Comparison of ENCODE assay signal across 12 cellular contexts in the genomic region with DNA sequence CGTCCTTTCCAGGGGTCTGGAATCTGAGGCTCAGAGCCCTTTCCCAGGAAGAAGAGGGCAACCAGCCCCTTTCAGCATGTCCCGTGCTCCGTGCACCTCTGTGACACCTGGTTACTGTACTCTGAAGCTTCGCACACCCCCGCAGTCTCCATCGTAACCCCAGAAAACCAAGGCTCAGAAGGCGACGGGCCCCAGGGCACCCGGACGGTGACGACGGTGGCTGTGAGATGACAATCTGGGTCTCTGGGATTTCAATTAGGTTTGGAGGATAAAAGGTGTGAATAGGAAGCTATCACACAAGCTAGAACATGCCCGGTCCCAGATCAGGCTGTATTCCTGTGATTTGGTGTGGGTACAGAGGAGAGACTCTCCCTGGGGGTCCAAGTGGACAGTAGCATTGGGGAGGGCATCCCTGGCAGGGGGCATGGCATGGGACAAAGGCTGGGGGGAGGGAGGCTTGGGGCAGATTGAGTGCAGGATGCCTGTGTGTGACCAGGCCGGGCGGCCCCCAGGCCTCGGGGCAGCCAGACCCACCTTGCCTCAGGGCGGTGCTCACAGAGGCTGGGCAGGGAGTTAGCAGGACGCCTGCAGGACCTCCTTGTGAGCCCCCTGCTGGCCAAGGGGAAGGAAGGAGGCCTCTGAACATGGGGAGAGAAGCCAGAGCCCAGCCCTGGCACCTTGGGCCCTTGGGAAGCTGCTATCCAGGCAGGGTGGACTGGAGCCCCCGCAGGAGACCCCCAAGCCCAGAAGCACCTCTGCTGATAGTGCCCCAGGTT. TPM values are rescaled to one million over a fixed set of nuclear protein-coding genes. Genes with fewer than 3 reads are reported as not detected.
A peak's percentile ranks its signal among the peaks of the same experiment; 100 is the strongest.
DNase-seq lines count a peak whose midpoint lies in the region; ATAC-seq, FAIRE-seq and TF ChIP-seq lines count a peak whose summit lies in the region.
"Had no signal": no experiment of that assay in that cellular context is flagged by ENCODE, and none has a peak within 500 bp of the region (broad histone marks: within the 10 kb centered on the region; RNA-seq: fewer than 3 reads in every experiment).

No MANE protein-coding gene starts in this region.

- no peak overlapping the region for H3K56ac ChIP-seq in H1 (replicated peaks; ENCODE audit: insufficient read length, low read depth, low read length)

- H3K23ac ChIP-seq in H1 (ENCODE audit: insufficient read length) = no peak overlapping the region

- peak; percentile 31 for TF ChIP-seq CTCF in left ventricle myocardium inferior (IDR thresholded peaks at IDR 0.05; ENCODE audit: borderline replicate concordance)
- TF ChIP-seq CTCF in heart left ventricle (IDR thresholded peaks at IDR 0.05) = peak in 5 of 12 donors; percentile 7 to 26 (median 18)
- peak; percentile 41; the same call in 1 of the 2 replicates for TF ChIP-seq CTCF in OCI-LY7 (conservative IDR thresholded peaks at IDR 0.05; ENCODE audit: low read length)
- peak; percentile 11 to 32 (median 21); a peak in 3 of 4 replicates for TF ChIP-seq CTCF in H1 (IDR thresholded peaks at IDR 0.05; ENCODE audit: control extremely low read depth in 1 of 3, insufficient read depth in 1 of 3, low read depth in 1 of 3, low read length in 3 of 3)
- peak; percentile 21 for TF ChIP-seq CTCF in upper lobe of right lung (IDR thresholded peaks at IDR 0.05)

- H3K27me3 ChIP-seq in left ventricle myocardium inferior (ENCODE audit: low read depth) (peaks cover 94% of the 10 kb centered on the region), heart left ventricle (peaks cover 0 to 77% (median 39%) of the 10 kb centered on the region in 9 donors), H1 (replicated peaks in 1 of 4; ENCODE audit: control insufficient read depth in 3 of 4, extremely low read depth in 1 of 4, insufficient read depth in 3 of 4, low read length in 3 of 4) (no peaks in the 10 kb centered on the region), upper lobe of right lung (peaks cover 57% of the 10 kb centered on the region)

- ATAC-seq in heart left ventricle (no peak), upper lobe of right lung (peak; percentile 25), HG03280 (IDR thresholded peaks at IDR 0.05; ENCODE audit: unreplicated experiment) (no peak)
- ATAC-seq: left lung had no signal

- no peak overlapping the region for H3K27ac ChIP-seq in left ventricle myocardium inferior (replicated peaks)
- H3K27ac ChIP-seq in heart left ventricle = no peak overlapping the region
- H3K27ac ChIP-seq in OCI-LY7 (ENCODE audit: low read depth, low read length, poor library complexity, severe bottlenecking) = no peak overlapping the region
- H3K27ac ChIP-seq in H1 (ENCODE audit: low read depth, low read length) = no peak overlapping the region
- H3K27ac ChIP-seq in upper lobe of right lung = no peak overlapping the region
- H3K27ac ChIP-seq: left lung, uterus had no signal

- no peak overlapping the region for H2AK5ac ChIP-seq in H1 (ENCODE audit: low read depth, low read length)

- TF ChIP-seq EP300 in H1 (IDR thresholded peaks at IDR 0.05; ENCODE audit: borderline replicate concordance in 1 of 2, low read depth in 2 of 2, low read length in 2 of 2) = no peak

- H3K9me3 ChIP-seq in left ventricle myocardium inferior (replicated peaks) = peaks cover 11% of the 10 kb centered on the region
- peaks cover 0 to 11% (median 3%) of the 10 kb centered on the region in 12 donors for H3K9me3 ChIP-seq in heart left ventricle
- 0 out of 2 replicates have a peak, but pooled peaks cover 7% of the 10 kb centered on the region for H3K9me3 ChIP-seq in OCI-LY7 (ENCODE audit: low read length)
- peaks cover 4 to 5% of the 10 kb centered on the region in 2 experiments; a peak in 2 of 4 replicates for H3K9me3 ChIP-seq in H1 (ENCODE audit: insufficient read depth in 2 of 2, low read depth in 1 of 2, low read length in 1 of 2)
- peaks cover 7% of the 10 kb centered on the region for H3K9me3 ChIP-seq in upper lobe of right lung

- peak overlapping the region; percentile 67; the same call in 1 of the 2 replicates for H2BK15ac ChIP-seq in H1 (ENCODE audit: low read length)

- no peak overlapping the region for H3K4me3 ChIP-seq in left ventricle myocardium inferior
- H3K4me3 ChIP-seq in heart left ventricle = no peak overlapping the region
- H3K4me3 ChIP-seq in OCI-LY7 (ENCODE audit: low read depth, low read length, poor library complexity, severe bottlenecking) = no peak overlapping the region
- no peak overlapping the region for H3K4me3 ChIP-seq in H1 (ENCODE audit: extremely low read depth in 1 of 4, insufficient read depth in 2 of 4, low read depth in 3 of 4, low read length in 4 of 4)
- no peak overlapping the region for H3K4me3 ChIP-seq in upper lobe of right lung
- H3K4me3 ChIP-seq: left lung, uterus had no signal

- H3K14ac ChIP-seq in H1 (ENCODE audit: insufficient read length) = no peak overlapping the region

- no peak overlapping the region for H3K9ac ChIP-seq in H1 (replicated peaks in 1 of 4; ENCODE audit: extremely low read depth in 1 of 4, low read depth in 3 of 4, low read length in 3 of 4)

- DNase-seq in left ventricle myocardium inferior (no peak), heart left ventricle (no peak), OCI-LY7 (ENCODE audit: low spot score) (peak; percentile 25), H1 (ENCODE audit: low read depth in 1 of 2, low spot score in 2 of 2) (no peak), upper lobe of right lung (no peak), activated gamma-delta T cell treated with Interleukin-2 at 50 U/mL for 16 hours (no peak), AG08395 (ENCODE audit: low spot score) (no peak)
- DNase-seq: cortex of kidney, left lung, NCI-H1105 treated with DMSO at 0.1 percent for 48 hours, uterus had no signal

- H3K4me2 ChIP-seq in OCI-LY7 (ENCODE audit: low read length) (peak overlapping the region; percentile 64), H1 (ENCODE audit: insufficient read depth in 1 of 2, low read depth in 2 of 2, low read length in 2 of 2) (no peak overlapping the region)

- no peak for TF ChIP-seq POLR2A in heart left ventricle (IDR thresholded peaks at IDR 0.05)
- TF ChIP-seq POLR2A in H1 (IDR thresholded peaks at IDR 0.05; ENCODE audit: control extremely low read depth in 1 of 2, low read depth in 2 of 2, low read length in 2 of 2) = no peak

- no peak overlapping the region for H3K4ac ChIP-seq in H1 (replicated peaks; ENCODE audit: insufficient read length, low read depth, low read length)

- H3K79me2 ChIP-seq in OCI-LY7 (ENCODE audit: insufficient read depth, low read depth, low read length) (no peaks in the 10 kb centered on the region), H1 (ENCODE audit: control insufficient read depth in 1 of 2, insufficient read depth in 2 of 2, low read length in 2 of 2) (no peaks in the 10 kb centered on the region)

- CTCF ChIA-PET in OCI-LY7 (lab: Charles Lee; ENCODE audit: unreplicated experiment) (no interaction called here), H1 (lab: Charles Lee; ENCODE audit: partially characterized antibody) (interaction anchor here (0.7 to 1.5 kb wide), 4 partner anchors 13 to 572 kb away, joined by 3 to 5 read pairs (median 4); no protein-coding TSS in a partner anchor)

- no peak overlapping the region for H3K18ac ChIP-seq in H1 (ENCODE audit: extremely low read depth, low read length)

- POLR2A ChIA-PET in OCI-LY7 (lab: Charles Lee) (interaction anchor here (0.6 kb wide), 1 partner anchor 850 kb away, joined by 6 read pairs; no protein-coding TSS in a partner anchor), H1 (lab: Charles Lee; ENCODE audit: partially characterized antibody) (no interaction called here)

- WGBS in heart left ventricle, 4 donors = 56 to 63% (median 59%) methylated on average over 13 to 19 of the region's 19 CpGs
- 90% methylated on average over 15 of the region's 19 CpGs; no CpG with 5 or more reads in 1 of the 2 experiments for WGBS in H1 (ENCODE audit: extremely low coverage in 1 of 2, insufficient coverage in 1 of 2, insufficient read length in 1 of 2, insufficient replicate concordance in 2 of 2, low coverage in 1 of 2, low lambda C conversion rate in 2 of 2, missing lambda C conversion rate in 1 of 2), 2 experiments

- no peak overlapping the region for H4K8ac ChIP-seq in H1 (ENCODE audit: extremely low read depth, insufficient read depth, low read length)

- H3K79me1 ChIP-seq in H1 (ENCODE audit: low read depth, low read length) = no peaks in the 10 kb centered on the region

- H4K91ac ChIP-seq in H1 (replicated peaks; ENCODE audit: insufficient read length, low read length) = peak overlapping the region; percentile 13

- peaks cover 9% of the 10 kb centered on the region for H3K4me1 ChIP-seq in left ventricle myocardium inferior
- H3K4me1 ChIP-seq in heart left ventricle = peaks cover 0 to 9% (median 0%) of the 10 kb centered on the region in 12 donors
- H3K4me1 ChIP-seq in OCI-LY7 (ENCODE audit: insufficient read depth, low read length, poor library complexity, severe bottlenecking) = peaks cover 21% of the 10 kb centered on the region
- no peaks in the 10 kb centered on the region for H3K4me1 ChIP-seq in H1 (replicated peaks in 1 of 4; ENCODE audit: control insufficient read depth in 3 of 4, insufficient read depth in 4 of 4, low read length in 3 of 4)
- no peaks in the 10 kb centered on the region for H3K4me1 ChIP-seq in upper lobe of right lung
- H3K4me1 ChIP-seq: left lung, uterus had no signal

- FAIRE-seq in H1 (lab: Jason Lieb, UNC) = no peak

- H2BK5ac ChIP-seq in H1 (ENCODE audit: low read depth, low read length) = no peak overlapping the region

- no peaks in the 10 kb centered on the region for H3K9me2 ChIP-seq in OCI-LY7 (ENCODE audit: insufficient read depth, low read length)

- no peak for TF ChIP-seq RAD21 in H1 (IDR thresholded peaks at IDR 0.05 in 1 of 2, conservative IDR thresholded peaks at IDR 0.05 in 1 of 2; ENCODE audit: low read depth in 2 of 2, low read length in 2 of 2)

- intact Hi-C loops in left ventricle myocardium inferior (cut with micrococcal nuclease) (no loop called here), heart left ventricle (cut with DNase I) (no loop called here), OCI-LY7 (cut with micrococcal nuclease; ENCODE audit: unreplicated experiment) (loop anchor here (5.0 kb wide), 1 partner anchor 164 kb away; no protein-coding TSS in a partner anchor), upper lobe of right lung (cut with DNase I) (no loop called here)

- H2AFZ ChIP-seq in OCI-LY7 (ENCODE audit: low read length) (no peak overlapping the region), H1 (ENCODE audit: low read length) (no peak overlapping the region)

- peaks cover 15% of the 10 kb centered on the region; the same call in 1 of the 2 replicates for H3K23me2 ChIP-seq in H1 (ENCODE audit: low read depth, low read length)

- H3K36me3 ChIP-seq in left ventricle myocardium inferior (no peaks in the 10 kb centered on the region), heart left ventricle (no peaks in the 10 kb centered on the region), OCI-LY7 (ENCODE audit: insufficient read depth, low read length) (no peaks in the 10 kb centered on the region), H1 (ENCODE audit: control insufficient read depth in 2 of 4, insufficient read depth in 4 of 4, low read length in 3 of 4) (no peaks in the 10 kb centered on the region), upper lobe of right lung (no peaks in the 10 kb centered on the region)
- H3K36me3 ChIP-seq: left lung, uterus had no signal

- H2BK20ac ChIP-seq in H1 (ENCODE audit: low read length) = no peak overlapping the region

- BruUV-seq in OCI-LY7 (replicated peaks; lab: Mats Ljungman, UMichigan) = no TSS peak

- no peak overlapping the region for H2BK120ac ChIP-seq in H1 (replicated peaks; ENCODE audit: low read depth, low read length)

- no peak overlapping the region for H2BK12ac ChIP-seq in H1 (ENCODE audit: low read depth, low read length)

- no peaks in the 10 kb centered on the region; the same call in 1 of the 2 replicates for H4K20me1 ChIP-seq in OCI-LY7 (ENCODE audit: insufficient read depth, low read length)
- peaks cover 0 to 4% of the 10 kb centered on the region in 2 experiments for H4K20me1 ChIP-seq in H1 (replicated peaks in 1 of 2; ENCODE audit: control insufficient read depth in 1 of 2, insufficient read depth in 2 of 2, low read length in 2 of 2)

- H4K5ac ChIP-seq in H1 (ENCODE audit: insufficient read length, low read depth, low read length) = no peak overlapping the region

RNA-seq across cellular contexts. Expression of gene PSMG3, which starts 23.4 kb away (rescaled TPM):
- 11.2 TPM for total RNA-seq in left ventricle myocardium inferior
- total RNA-seq in heart left ventricle = 10 to 100 TPM in 8 of 9 donors, 1 to 10 TPM in 1; 7.3 to 27.6 (median 13.3) TPM
- 10 to 100 TPM; 34.3 to 36.5 TPM for polyA plus RNA-seq in heart left ventricle
- total RNA-seq in OCI-LY7 (2014; rRNA removed; shearing (Covaris generic)) = 128 and 129 TPM in 2 replicates
- 55.1 and 63.7 TPM in 2 replicates for total RNA-seq in OCI-LY7 (2022)
- 30.2 and 32.0 TPM in 2 replicates for total RNA-seq in H1 (2021; fragmentation: NEBNext Ultra II Directional; extraction: Animal tissue kit (Norgen Biotek cat#: 25700))
- polyA plus RNA-seq in H1 (2011; rRNA removed) = 62.0 and 69.8 TPM in 2 replicates
- 85.4 TPM for polyA plus RNA-seq in H1 (2011; cell fraction: cytosol; rRNA removed)
- 57.2 TPM for polyA plus RNA-seq in H1 (2011; cell fraction: nucleus; rRNA removed)
- polyA plus RNA-seq in H1 (2012, experiment 1 of 2) = 36.8 to 57.3 TPM (median 50.2 TPM) in 4 replicates
- 57.9 TPM for polyA plus RNA-seq in H1 (2012, experiment 2 of 2)
- polyA plus RNA-seq in H1 (2013, experiment 1 of 2) = 21.9 TPM
- 20.0 TPM for polyA plus RNA-seq in H1 (2013, experiment 2 of 2)
- polyA minus RNA-seq in H1 (2011; rRNA and poly(A)+ RNA removed) = 10.6 and 11.2 TPM in 2 replicates
- 13.8 TPM for polyA minus RNA-seq in H1 (2011; cell fraction: cytosol; rRNA and poly(A)+ RNA removed)
- 9.8 TPM for polyA minus RNA-seq in H1 (2011; cell fraction: nucleus; rRNA and poly(A)+ RNA removed)
- total RNA-seq in upper lobe of right lung = 20.3 TPM

RNA-seq across cellular contexts. Expression of gene TMEM184A, which starts 37.3 kb away (rescaled TPM):
- total RNA-seq in left ventricle myocardium inferior (0.36 TPM), heart left ventricle (under 1 TPM; 0.19 to 0.85 (median 0.47) TPM), OCI-LY7 (2022) (not detected in 2 replicates), upper lobe of right lung (4.4 TPM)
- polyA plus RNA-seq in heart left ventricle (under 1 TPM; 0.19 to 0.99 TPM), H1 (2011; rRNA removed) (2.1 and 3.0 TPM in 2 replicates)
- 0.19 and 0.77 TPM in 2 replicates for total RNA-seq in OCI-LY7 (2014; rRNA removed; shearing (Covaris generic))
- 1.5 and 1.8 TPM in 2 replicates for total RNA-seq in H1 (2021; fragmentation: NEBNext Ultra II Directional; extraction: Animal tissue kit (Norgen Biotek cat#: 25700))
- polyA plus RNA-seq in H1 (2011; cell fraction: cytosol; rRNA removed) = 2.0 TPM
- 11.1 TPM for polyA plus RNA-seq in H1 (2011; cell fraction: nucleus; rRNA removed)
- polyA plus RNA-seq in H1 (2012, experiment 1 of 2) = 1.0 to 1.7 TPM (median 1.3 TPM) in 4 replicates
- polyA plus RNA-seq in H1 (2012, experiment 2 of 2) = 0.89 TPM
- polyA plus RNA-seq in H1 (2013, experiment 1 of 2) = 1.6 TPM
- 1.3 TPM for polyA plus RNA-seq in H1 (2013, experiment 2 of 2)
- polyA minus RNA-seq in H1 (2011; rRNA and poly(A)+ RNA removed) = 1.5 and 2.9 TPM in 2 replicates
- polyA minus RNA-seq in H1 (2011; cell fraction: cytosol; rRNA and poly(A)+ RNA removed) = 2.5 TPM
- 5.4 TPM for polyA minus RNA-seq in H1 (2011; cell fraction: nucleus; rRNA and poly(A)+ RNA removed)
